Comparison of ENCODE assay signal across 33 cellular contexts in the genomic region with DNA sequence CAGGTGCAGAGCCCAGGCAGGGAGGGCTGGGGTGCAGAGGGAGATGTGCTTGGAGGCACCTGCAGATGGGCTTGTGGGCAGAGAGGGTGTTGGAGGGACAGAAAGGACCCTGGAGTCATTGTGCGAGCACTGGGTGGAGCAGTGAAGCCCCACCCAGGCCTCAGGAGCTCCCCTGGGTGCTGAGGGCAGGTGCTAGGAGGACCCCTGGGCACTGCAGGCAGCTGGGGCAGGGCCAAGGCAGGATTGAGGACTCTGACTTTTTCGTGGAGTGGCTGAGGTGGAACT. TPM values are rescaled to one million over a fixed set of nuclear protein-coding genes. Genes with fewer than 3 reads are reported as not detected.
"Had no signal": no experiment of that assay in that cellular context is flagged by ENCODE, and none has a peak within 500 bp of the region (broad histone marks: within the 10 kb centered on the region; RNA-seq: fewer than 3 reads in every experiment).

No MANE protein-coding gene starts in this region.

- H3K27me3 Mint-ChIP-seq: activated CD4-positive, alpha-beta memory T cell treated with anti-CD3 and anti-CD28 coated beads, Interleukin-2, amount 10 ng/mL, durations not matched to agents 7 days and 5 days; activated T-cell treated with anti-CD3 and anti-CD28 coated beads, Interleukin-2, amount 50 U/mL, for 24 hours had no signal

- H3K27me3 ChIP-seq: ascending aorta, hepatocyte, pancreas had no signal

- H3K4me1 ChIP-seq: ascending aorta, gastrocnemius medialis, pancreas, prostate gland, suprapubic skin, tibial artery, upper lobe of right lung had no signal

- H3K36me3 ChIP-seq: ascending aorta, gastrocnemius medialis, pancreas, prostate gland, suprapubic skin, tibial artery, upper lobe of right lung had no signal

- H3K9me3 Mint-ChIP-seq: activated CD4-positive, alpha-beta memory T cell treated with anti-CD3 and anti-CD28 coated beads, Interleukin-2, amount 10 ng/mL, durations not matched to agents 7 days and 5 days; activated naive CD4-positive, alpha-beta T cell treated with anti-CD3 and anti-CD28 coated beads, Interleukin-2, amount 10 ng/mL, durations not matched to agents 7 days and 5 days; activated T-cell treated with anti-CD3 and anti-CD28 coated beads, Interleukin-2, amount 50 U/mL, for 24 hours had no signal

- H3K27ac Mint-ChIP-seq: activated CD4-positive, alpha-beta memory T cell treated with anti-CD3 and anti-CD28 coated beads, Interleukin-2, amount 10 ng/mL, durations not matched to agents 7 days and 5 days; activated CD4-positive, alpha-beta T cell treated with anti-CD3 and anti-CD28 coated beads, Interleukin-2, amount 10 ng/mL, durations not matched to agents 7 days and 5 days; activated naive CD4-positive, alpha-beta T cell treated with anti-CD3 and anti-CD28 coated beads, Interleukin-2, amount 10 ng/mL, durations not matched to agents 7 days and 5 days; activated naive CD8-positive, alpha-beta T cell treated with anti-CD3 and anti-CD28 coated beads, Interleukin-2, amount 10 ng/mL, durations not matched to agents 7 days and 5 days; activated T-cell treated with anti-CD3 and anti-CD28 coated beads, Interleukin-2, amount 50 U/mL, for 24 hours; brain; nephron progenitor cell had no signal

- ATAC-seq: gastrocnemius medialis, left ventricle myocardium superior, pancreas, upper lobe of right lung had no signal

- H3K4me3 Mint-ChIP-seq: activated CD4-positive, alpha-beta memory T cell treated with anti-CD3 and anti-CD28 coated beads, Interleukin-2, amount 10 ng/mL, durations not matched to agents 7 days and 5 days; activated CD4-positive, alpha-beta T cell treated with anti-CD3 and anti-CD28 coated beads, Interleukin-2, amount 10 ng/mL, durations not matched to agents 7 days and 5 days; activated naive CD4-positive, alpha-beta T cell treated with anti-CD3 and anti-CD28 coated beads, Interleukin-2, amount 10 ng/mL, durations not matched to agents 7 days and 5 days; activated naive CD8-positive, alpha-beta T cell treated with anti-CD3 and anti-CD28 coated beads, Interleukin-2, amount 10 ng/mL, durations not matched to agents 7 days and 5 days; activated T-cell treated with anti-CD3 and anti-CD28 coated beads, Interleukin-2, amount 50 U/mL, for 24 hours; brain; nephron progenitor cell had no signal

- H3K36me3 Mint-ChIP-seq: activated naive CD4-positive, alpha-beta T cell treated with anti-CD3 and anti-CD28 coated beads, Interleukin-2, amount 10 ng/mL, durations not matched to agents 7 days and 5 days; activated naive CD8-positive, alpha-beta T cell treated with anti-CD3 and anti-CD28 coated beads, Interleukin-2, amount 10 ng/mL, durations not matched to agents 7 days and 5 days; brain had no signal

- H3K4me1 Mint-ChIP-seq: activated CD4-positive, alpha-beta memory T cell treated with anti-CD3 and anti-CD28 coated beads, Interleukin-2, amount 10 ng/mL, durations not matched to agents 7 days and 5 days; activated CD4-positive, alpha-beta T cell treated with anti-CD3 and anti-CD28 coated beads, Interleukin-2, amount 10 ng/mL, durations not matched to agents 7 days and 5 days; brain had no signal

- H3K4me3 ChIP-seq: ascending aorta, coronary artery, dorsolateral prefrontal cortex, gastrocnemius medialis, hepatocyte, pancreas, prostate gland, smooth muscle cell, suprapubic skin, tibial artery, upper lobe of right lung had no signal

- DNase-seq: activated CD4-positive, alpha-beta memory T cell treated with anti-CD3 and anti-CD28 coated beads, Interleukin-2, amount 10 ng/mL, durations not matched to agents 7 days and 5 days; activated CD4-positive, alpha-beta T cell treated with anti-CD3 and anti-CD28 coated beads, Interleukin-2, amount 10 ng/mL, durations not matched to agents 7 days and 5 days; activated CD4-positive, CD25-positive, alpha-beta regulatory T cell treated with anti-CD3 and anti-CD28 coated beads, Interleukin-2, amount 50 U/mL, for 72 hours; activated CD8-positive, alpha-beta memory T cell treated with anti-CD3 and anti-CD28 coated beads, Interleukin-2, amount 50 U/mL, for 48 hours; activated gamma-delta T cell; activated naive CD4-positive, alpha-beta T cell treated with anti-CD3 and anti-CD28 coated beads, Interleukin-2, amount 10 ng/mL, durations not matched to agents 7 days and 5 days; activated naive CD8-positive, alpha-beta T cell treated with anti-CD3 and anti-CD28 coated beads, Interleukin-2, amount 10 ng/mL, durations not matched to agents 7 days and 5 days; activated T-cell treated with anti-CD3 and anti-CD28 coated beads, Interleukin-2, amount 50 U/mL, for 24 hours; effector memory CD4-positive, alpha-beta T cell; erythroblast; gastrocnemius medialis; islet precursor cell; left ventricle myocardium superior; mammary epithelial cell; nephron progenitor cell; retina; stimulated activated CD4-positive, alpha-beta T cell treated with anti-CD3 and anti-CD28 coated beads, Interleukin-15, amount 100 ng/mL, for 24 hours; stimulated activated naive CD4-positive, alpha-beta T cell; T1000; tibial artery; upper lobe of right lung had no signal

- H3K27ac ChIP-seq: ascending aorta, coronary artery, dorsolateral prefrontal cortex, gastrocnemius medialis, hepatocyte, pancreas, prostate gland, suprapubic skin, tibial artery, upper lobe of right lung had no signal

- H3K9me3 ChIP-seq: ascending aorta, gastrocnemius medialis, pancreas, prostate gland, suprapubic skin, tibial artery, upper lobe of right lung had no signal

RNA-seq across cellular contexts. Expression of a gene that starts 10.3 kb away (rescaled TPM):
- total RNA-seq: activated CD4-positive, alpha-beta memory T cell treated with anti-CD3 and anti-CD28 coated beads, Interleukin-2, amount 10 ng/mL, durations not matched to agents 7 days and 5 days; activated CD4-positive, alpha-beta T cell treated with anti-CD3 and anti-CD28 coated beads, Interleukin-2, amount 10 ng/mL, durations not matched to agents 7 days and 5 days; activated naive CD8-positive, alpha-beta T cell treated with anti-CD3 and anti-CD28 coated beads, Interleukin-2, amount 10 ng/mL, durations not matched to agents 7 days and 5 days; ascending aorta; cardiac septum; cerebellum; dorsolateral prefrontal cortex; gastrocnemius medialis; hepatocyte; left ventricle myocardium superior; mammary epithelial cell; mucosa of gallbladder; pancreas; prostate gland; smooth muscle cell; suprapubic skin; upper lobe of right lung had no signal
- polyA plus RNA-seq: mammary epithelial cell, smooth muscle cell had no signal

RNA-seq across cellular contexts. Expression of a gene that starts 13.5 kb away (rescaled TPM):
- total RNA-seq: activated CD4-positive, alpha-beta memory T cell treated with anti-CD3 and anti-CD28 coated beads, Interleukin-2, amount 10 ng/mL, durations not matched to agents 7 days and 5 days; activated CD4-positive, alpha-beta T cell treated with anti-CD3 and anti-CD28 coated beads, Interleukin-2, amount 10 ng/mL, durations not matched to agents 7 days and 5 days; activated naive CD8-positive, alpha-beta T cell treated with anti-CD3 and anti-CD28 coated beads, Interleukin-2, amount 10 ng/mL, durations not matched to agents 7 days and 5 days; ascending aorta; left ventricle myocardium superior; mammary epithelial cell; smooth muscle cell; upper lobe of right lung had no signal
- polyA plus RNA-seq: mammary epithelial cell, smooth muscle cell had no signal
